5 cellular contexts compared by ENCODE assay signal in the genomic region with DNA sequence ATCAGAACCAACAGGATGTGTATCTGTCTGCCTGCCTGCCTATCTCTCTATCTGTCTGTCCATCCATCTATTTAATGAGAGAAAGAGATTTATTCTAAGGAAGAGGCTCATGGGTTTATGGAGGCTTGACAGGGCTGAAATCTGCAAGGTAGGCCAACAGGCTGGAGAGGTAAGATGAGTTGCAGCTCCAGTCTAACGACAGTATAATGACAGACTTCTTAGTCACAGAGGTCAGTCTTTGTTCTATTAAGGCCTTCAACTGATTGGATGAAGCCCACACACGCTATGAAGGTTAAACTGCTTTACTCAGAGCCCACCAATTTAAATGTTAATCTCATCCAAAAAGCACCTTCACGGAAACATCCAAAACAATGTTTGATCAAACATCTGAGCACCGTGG.
"Had no signal": no experiment of that assay in that cellular context is flagged by ENCODE, and none has a peak within 500 bp of the region (broad histone marks: within the 10 kb centered on the region; RNA-seq: fewer than 3 reads in every experiment).

No MANE protein-coding gene starts in this region.

- H2AFZ ChIP-seq: GM23338 had no signal

- H3K4me2 ChIP-seq: GM23338 had no signal

- DNase-seq: H9, HCEC 1CT, IMR-90 had no signal

- H3K4me1 Mint-ChIP-seq: GM23338, H9 had no signal

- H3K4me3 Mint-ChIP-seq: GM23338, H9 had no signal

- H3K9me3 Mint-ChIP-seq: GM23338, H9 had no signal

- H3K4me3 ChIP-seq: GM23338, K562 had no signal

- H3K27ac Mint-ChIP-seq: GM23338, H9 had no signal

- ATAC-seq: GM23338, K562 had no signal
